ENCODE assay signal across 18 cellular contexts in genomic region chr14:94021416-94022157, GRCh38. TPM values are rescaled to one million over a fixed set of nuclear protein-coding genes. Genes with fewer than 3 reads are reported as not detected.
DNase-seq lines count a peak whose midpoint lies in the region; TF ChIP-seq lines count a peak whose summit lies in the region.
"Had no signal": no experiment of that assay in that cellular context is flagged by ENCODE, and none has a peak within 500 bp of the region (broad histone marks: within the 10 kb centered on the region; RNA-seq: fewer than 3 reads in every experiment).

No MANE protein-coding gene starts in this region.

- peak overlapping the region; percentile 86 for H3K4me2 ChIP-seq in KMS-11
- H3K4me2 ChIP-seq in GM23248 (ENCODE audit: unreplicated experiment), result no peak overlapping the region

- H3K4me1 Mint-ChIP-seq in activated naive CD4-positive, alpha-beta T cell treated with anti-CD3 and anti-CD28 coated beads, Interleukin-2, amount 10 ng/mL, durations not matched to agents 7 days and 5 days, result peaks cover 51% of the 10 kb centered on the region
- H3K4me1 Mint-ChIP-seq in activated naive CD8-positive, alpha-beta T cell treated with anti-CD3 and anti-CD28 coated beads for 36 hours, result peaks cover 25% of the 10 kb centered on the region
- peaks cover 9 to 25% (median 22%) of the 10 kb centered on the region in 3 donors for H3K4me1 Mint-ChIP-seq in CD8-positive, alpha-beta memory T cell

- peak overlapping the region; percentile 85 for H3K27ac ChIP-seq in KMS-11
- no peak overlapping the region for H3K27ac ChIP-seq in GM23248
- H3K27ac ChIP-seq in CD8-positive, alpha-beta memory T cell (ENCODE audit: low read depth, low read length), result no peak overlapping the region

- H2AFZ ChIP-seq in KMS-11 (ENCODE audit: low read depth) (peak overlapping the region; percentile 14; the same call in 1 of the 2 replicates), GM23248 (no peak overlapping the region)

- H3K9me3 ChIP-seq in GM23248 (ENCODE audit: low read depth), result no peaks in the 10 kb centered on the region
- no peaks in the 10 kb centered on the region for H3K9me3 ChIP-seq in CD8-positive, alpha-beta memory T cell (ENCODE audit: low read length)

- WGBS in GM23248 (ENCODE audit: low coverage in 1 of 2, low lambda C conversion rate in 2 of 2, missing lambda C conversion rate in 2 of 2), 2 experiments, result 73 to 81% methylated on average over 10 of the region's 10 CpGs

- CTCF ChIA-PET in activated naive CD4-positive, alpha-beta T cell treated with anti-CD3 and anti-CD28 coated beads, Interleukin-2, amount 10 ng/mL, durations not matched to agents 7 days and 5 days (lab: Charles Lee), result interaction anchor here (0.7 to 6.4 kb wide), 12 partner anchors 12 to 159 kb away, joined by 3 to 44 read pairs (median 4); no protein-coding TSS in a partner anchor
- CTCF ChIA-PET in CD8-positive, alpha-beta memory T cell (lab: Charles Lee), result interaction anchor here (0.9 to 3.5 kb wide), 8 partner anchors 12 to 159 kb away, joined by 3 to 18 read pairs (median 4); no protein-coding TSS in a partner anchor

- peak; percentile 54 for DNase-seq in activated naive CD4-positive, alpha-beta T cell treated with anti-CD3 and anti-CD28 coated beads, Interleukin-2, amount 10 ng/mL, durations not matched to agents 7 days and 5 days
- no peak for DNase-seq in activated naive CD4-positive, alpha-beta T cell treated with anti-CD3 and anti-CD28 coated beads, Interleukin-2, amount 50 U/mL, for 16 hours
- peak; percentile 50 for DNase-seq in activated naive CD8-positive, alpha-beta T cell treated with anti-CD3 and anti-CD28 coated beads for 36 hours
- DNase-seq in stimulated activated CD8-positive, alpha-beta memory T cell treated with anti-CD3 and anti-CD28 coated beads, Interleukin-4, amount 100 ng/mL, for 48 hours, result peak; percentile 55
- DNase-seq in NCI-H1436 treated with DMSO at 0.1 percent for 48 hours (lab: John Stamatoyannopoulos, UW), result no peak
- no peak for DNase-seq in GM23248
- DNase-seq in CD8-positive, alpha-beta memory T cell, result no peak
- DNase-seq: KBM-7, NCI-H1105, posterior cingulate gyrus, SIG-M5, small intestine, T1000 had no signal

- H3K4me3 ChIP-seq in KMS-11 (IDR thresholded peaks at IDR 0.05; ENCODE audit: insufficient read depth, low read depth, low read length), result no peak overlapping the region
- no peak overlapping the region for H3K4me3 ChIP-seq in GM23248
- no peak overlapping the region for H3K4me3 ChIP-seq in CD8-positive, alpha-beta memory T cell (ENCODE audit: low read length)

- no peaks in the 10 kb centered on the region for H3K9me2 ChIP-seq in GM23248 (ENCODE audit: insufficient read depth)

- H3K79me2 ChIP-seq in KMS-11 (ENCODE audit: insufficient read depth, low read depth) (no peaks in the 10 kb centered on the region), GM23248 (ENCODE audit: insufficient read depth) (no peaks in the 10 kb centered on the region)

- H3K4me3 Mint-ChIP-seq in activated naive CD4-positive, alpha-beta T cell treated with anti-CD3 and anti-CD28 coated beads, Interleukin-2, amount 10 ng/mL, durations not matched to agents 7 days and 5 days, result no peak overlapping the region
- no peak overlapping the region for H3K4me3 Mint-ChIP-seq in activated naive CD8-positive, alpha-beta T cell treated with anti-CD3 and anti-CD28 coated beads for 36 hours
- no peak overlapping the region for H3K4me3 Mint-ChIP-seq in CD8-positive, alpha-beta memory T cell
- H3K4me3 Mint-ChIP-seq: central memory CD8-positive, alpha-beta T cell had no signal

- peaks cover 55% of the 10 kb centered on the region for H3K27me3 Mint-ChIP-seq in activated naive CD4-positive, alpha-beta T cell treated with anti-CD3 and anti-CD28 coated beads, Interleukin-2, amount 10 ng/mL, durations not matched to agents 7 days and 5 days
- H3K27me3 Mint-ChIP-seq in activated naive CD8-positive, alpha-beta T cell treated with anti-CD3 and anti-CD28 coated beads for 36 hours, result peaks cover 10% of the 10 kb centered on the region
- H3K27me3 Mint-ChIP-seq in CD8-positive, alpha-beta memory T cell, result peaks cover 1 to 3% of the 10 kb centered on the region in 2 donors

- H3K27ac Mint-ChIP-seq in activated naive CD4-positive, alpha-beta T cell treated with anti-CD3 and anti-CD28 coated beads, Interleukin-2, amount 10 ng/mL, durations not matched to agents 7 days and 5 days, result peak overlapping the region; percentile 77
- peak overlapping the region; percentile 57 for H3K27ac Mint-ChIP-seq in activated naive CD8-positive, alpha-beta T cell treated with anti-CD3 and anti-CD28 coated beads for 36 hours
- peak overlapping the region in 3 of 8 donors; percentile 35 to 83 (median 44) for H3K27ac Mint-ChIP-seq in CD8-positive, alpha-beta memory T cell

- H3K9ac ChIP-seq in KMS-11 (peak overlapping the region; percentile 42; the same call in 1 of the 2 replicates), GM23248 (no peak overlapping the region)

- POLR2A ChIA-PET in CD8-positive, alpha-beta memory T cell (lab: Charles Lee), result no interaction called here

- no peaks in the 10 kb centered on the region for H3K36me3 Mint-ChIP-seq in activated naive CD4-positive, alpha-beta T cell treated with anti-CD3 and anti-CD28 coated beads, Interleukin-2, amount 10 ng/mL, durations not matched to agents 7 days and 5 days
- no peaks in the 10 kb centered on the region for H3K36me3 Mint-ChIP-seq in activated naive CD8-positive, alpha-beta T cell treated with anti-CD3 and anti-CD28 coated beads for 36 hours
- H3K36me3 Mint-ChIP-seq in CD8-positive, alpha-beta memory T cell, result peaks cover 0 to 1% (median 0%) of the 10 kb centered on the region in 3 donors

- no peaks in the 10 kb centered on the region for H3K27me3 ChIP-seq in KMS-11 (ENCODE audit: insufficient read depth, low read depth)
- H3K27me3 ChIP-seq in GM23248 (replicated peaks; ENCODE audit: insufficient read depth), result peaks cover 9% of the 10 kb centered on the region; the same call in 1 of the 2 replicates
- no peaks in the 10 kb centered on the region for H3K27me3 ChIP-seq in CD8-positive, alpha-beta memory T cell (ENCODE audit: insufficient read depth, low read length, poor library complexity, severe bottlenecking)

- H4K20me1 ChIP-seq in KMS-11 (ENCODE audit: insufficient read depth), result no peaks in the 10 kb centered on the region
- H4K20me1 ChIP-seq in GM23248 (ENCODE audit: insufficient read depth), result no peaks in the 10 kb centered on the region

- H3F3A ChIP-seq in GM23248 (ENCODE audit: insufficient read depth), result no peaks in the 10 kb centered on the region

- H3K9me3 Mint-ChIP-seq in activated naive CD4-positive, alpha-beta T cell treated with anti-CD3 and anti-CD28 coated beads, Interleukin-2, amount 10 ng/mL, durations not matched to agents 7 days and 5 days, result no peaks in the 10 kb centered on the region
- no peaks in the 10 kb centered on the region for H3K9me3 Mint-ChIP-seq in activated naive CD8-positive, alpha-beta T cell treated with anti-CD3 and anti-CD28 coated beads for 36 hours
- H3K9me3 Mint-ChIP-seq in CD8-positive, alpha-beta memory T cell, result no peaks in the 10 kb centered on the region
- H3K9me3 Mint-ChIP-seq: central memory CD8-positive, alpha-beta T cell had no signal

- in situ Hi-C loops in GM23248 (cut with MboI), result no loop called here

- H3K36me3 ChIP-seq in KMS-11 (ENCODE audit: insufficient read depth) (no peaks in the 10 kb centered on the region), GM23248 (ENCODE audit: low read depth) (no peaks in the 10 kb centered on the region)
- no peaks in the 10 kb centered on the region for H3K36me3 ChIP-seq in CD8-positive, alpha-beta memory T cell (ENCODE audit: insufficient read depth, low read length)

- TF ChIP-seq CTCF in KMS-11 (conservative IDR thresholded peaks at IDR 0.05; ENCODE audit: low read depth, low read length), result no peak

- H3K4me1 ChIP-seq in KMS-11 (ENCODE audit: low read depth, poor library complexity, severe bottlenecking), result peaks cover 43% of the 10 kb centered on the region
- H3K4me1 ChIP-seq in GM23248 (ENCODE audit: insufficient read depth), result no peaks in the 10 kb centered on the region
- H3K4me1 ChIP-seq in CD8-positive, alpha-beta memory T cell (ENCODE audit: insufficient read depth, low read length), result peaks cover 5% of the 10 kb centered on the region

RNA-seq across cellular contexts. Expression of gene OTUB2, which starts 4.6 kb away (rescaled TPM):
- total RNA-seq in activated naive CD8-positive, alpha-beta T cell treated with anti-CD3 and anti-CD28 coated beads for 36 hours, result under 1 TPM; 0.31 to 0.48 TPM
- 1.0 and 1.9 TPM in 2 replicates for total RNA-seq in GM23248 (2014; rRNA removed; shearing (Covaris generic))
- 1.3 and 1.6 TPM in 2 replicates for polyA plus RNA-seq in GM23248 (2016; fragmentation: Nextera tagmentation; extraction: Ambion mirVana)
- 1 to 10 TPM; 1.1 to 1.8 TPM for total RNA-seq in CD8-positive, alpha-beta memory T cell
- 0.12 TPM for polyA plus RNA-seq in CD8-positive, alpha-beta memory T cell

RNA-seq across cellular contexts. Expression of gene CCDC197, which starts 24.5 kb away (rescaled TPM):
- not detected for total RNA-seq in activated naive CD8-positive, alpha-beta T cell treated with anti-CD3 and anti-CD28 coated beads for 36 hours
- not detected in 2 replicates for total RNA-seq in GM23248 (2014; rRNA removed; shearing (Covaris generic))
- not detected in 2 replicates for polyA plus RNA-seq in GM23248 (2016; fragmentation: Nextera tagmentation; extraction: Ambion mirVana)
- not detected for total RNA-seq in CD8-positive, alpha-beta memory T cell
- not detected for polyA plus RNA-seq in CD8-positive, alpha-beta memory T cell
- total RNA-seq: activated CD8-positive, alpha-beta memory T cell treated with anti-CD3 and anti-CD28 coated beads for 36 hours; fibroblast of villous mesenchyme; subcutaneous adipose tissue had no signal
- polyA plus RNA-seq: small intestine had no signal

RNA-seq across cellular contexts. Expression of gene ASB2, which starts 45.2 kb away (rescaled TPM):
- total RNA-seq in activated naive CD8-positive, alpha-beta T cell treated with anti-CD3 and anti-CD28 coated beads for 36 hours, result 10 to 100 TPM; 26.4 to 29.1 TPM
- not detected in 2 replicates for total RNA-seq in GM23248 (2014; rRNA removed; shearing (Covaris generic))
- 0.06 and 0.18 TPM in 2 replicates for polyA plus RNA-seq in GM23248 (2016; fragmentation: Nextera tagmentation; extraction: Ambion mirVana)
- 10 to 100 TPM; 93.5 to 98.0 TPM for total RNA-seq in CD8-positive, alpha-beta memory T cell
- 4.8 TPM for polyA plus RNA-seq in CD8-positive, alpha-beta memory T cell

RNA-seq across cellular contexts. Expression of gene DDX24, which starts 59.4 kb away (rescaled TPM):
- total RNA-seq in activated naive CD8-positive, alpha-beta T cell treated with anti-CD3 and anti-CD28 coated beads for 36 hours, result 100 to 1,000 TPM; 320 to 332 TPM
- 123 and 125 TPM in 2 replicates for total RNA-seq in GM23248 (2014; rRNA removed; shearing (Covaris generic))
- 143 and 149 TPM in 2 replicates for polyA plus RNA-seq in GM23248 (2016; fragmentation: Nextera tagmentation; extraction: Ambion mirVana)
- 100 to 1,000 TPM; 274 to 283 TPM for total RNA-seq in CD8-positive, alpha-beta memory T cell
- polyA plus RNA-seq in CD8-positive, alpha-beta memory T cell, result 287 TPM

RNA-seq across cellular contexts. Expression of gene IFI27L1, which starts 59.5 kb away (rescaled TPM):
- 10 to 100 TPM; 15.9 to 18.2 TPM for total RNA-seq in activated naive CD8-positive, alpha-beta T cell treated with anti-CD3 and anti-CD28 coated beads for 36 hours
- total RNA-seq in GM23248 (2014; rRNA removed; shearing (Covaris generic)), result 13.5 and 14.2 TPM in 2 replicates
- 31.8 and 32.6 TPM in 2 replicates for polyA plus RNA-seq in GM23248 (2016; fragmentation: Nextera tagmentation; extraction: Ambion mirVana)
- 10 to 100 TPM; 15.5 to 18.4 TPM for total RNA-seq in CD8-positive, alpha-beta memory T cell
- 8.3 TPM for polyA plus RNA-seq in CD8-positive, alpha-beta memory T cell

Comparison
In these comparisons a context has a peak if more than half of its experiments do, and no peak if none do; other contexts are left out.
1. DNase-seq: peak in activated naive CD4-positive, alpha-beta T cell treated with anti-CD3 and anti-CD28 coated beads, Interleukin-2, amount 10 ng/mL, durations not matched to agents 7 days and 5 days (single experiment), activated naive CD8-positive, alpha-beta T cell treated with anti-CD3 and anti-CD28 coated beads for 36 hours (single experiment) and stimulated activated CD8-positive, alpha-beta memory T cell treated with anti-CD3 and anti-CD28 coated beads, Interleukin-4, amount 100 ng/mL, for 48 hours (single experiment); none in activated naive CD4-positive, alpha-beta T cell treated with anti-CD3 and anti-CD28 coated beads, Interleukin-2, amount 50 U/mL, for 16 hours (single experiment), NCI-H1436 treated with DMSO at 0.1 percent for 48 hours (single experiment), GM23248 (single experiment) and CD8-positive, alpha-beta memory T cell (0 of 5).
2. RNA of gene ASB2, which starts 45.2 kb away (total RNA-seq): 93.5 to 98.0 TPM in CD8-positive, alpha-beta memory T cell and 26.4 to 29.1 TPM in activated naive CD8-positive, alpha-beta T cell treated with anti-CD3 and anti-CD28 coated beads for 36 hours; not detected in GM23248; every median in the first group is over 10 times any median in the second.